In genomic region chr19:18044825-18045304, GRCh38 we compare ENCODE assay signal across 8 cellular contexts. TPM values are rescaled to one million over a fixed set of nuclear protein-coding genes. Genes with fewer than 3 reads are reported as not detected.
DNase-seq lines count a peak whose midpoint lies in the region; ATAC-seq, FAIRE-seq and TF ChIP-seq lines count a peak whose summit lies in the region.

No MANE protein-coding gene starts in this region.

- TF ChIP-seq EP300 in HepG2 (IDR thresholded peaks at IDR 0.05; ENCODE audit: low read depth in 2 of 2, low read length in 2 of 2) (no peak), HepG2 (CRISPR knock-in tag; IDR thresholded peaks at IDR 0.05; ENCODE audit: borderline replicate concordance) (no peak)

- H2AFZ ChIP-seq in HCT116 (ENCODE audit: low read depth, low read length, poor library complexity, severe bottlenecking) (no peak overlapping the region), HepG2 (ENCODE audit: low read length) (no peak overlapping the region)

- H3K36me3 ChIP-seq in HCT116 (ENCODE audit: control insufficient read depth in 1 of 2, insufficient read depth in 2 of 2, low read length in 2 of 2) (no peaks in the 10 kb centered on the region), HepG2 (replicated peaks in 1 of 2; ENCODE audit: control insufficient read depth in 1 of 2, insufficient read depth in 2 of 2, low read length in 2 of 2) (no peaks in the 10 kb centered on the region), BE2C (no peaks in the 10 kb centered on the region)

- TF ChIP-seq CTCF in GM10248 (IDR thresholded peaks at IDR 0.05; ENCODE audit: control extremely low read depth, extremely low read depth, low read depth, missing control alignments) (no peak), HCT116 (IDR thresholded peaks at IDR 0.05 in 2 of 3, conservative IDR thresholded peaks at IDR 0.05 in 1 of 3; ENCODE audit: borderline replicate concordance in 1 of 3, insufficient read depth in 1 of 3, low read depth in 2 of 3, low read length in 2 of 3) (no peak), VCaP (conservative IDR thresholded peaks at IDR 0.05) (no peak), HepG2 (CRISPR knock-in tag; IDR thresholded peaks at IDR 0.05) (no peak), BE2C (IDR thresholded peaks at IDR 0.05; ENCODE audit: low read depth, low read length) (no peak)

- POLR2A ChIA-PET in GM10248 (lab: Yijun Ruan, JAX) (interaction anchor here (0.6 to 1.1 kb wide), 5 partner anchors 21 to 589 kb away, joined by 3 to 6 read pairs (median 3); partner anchors contain the start of gene JUND), HCT116 (lab: Charles Lee) (interaction anchor here (0.6 kb wide), 1 partner anchor 537 kb away, joined by 3 read pairs; no protein-coding TSS in a partner anchor), HepG2 (lab: Yijun Ruan, JAX) (interaction anchor here (0.7 kb wide), 1 partner anchor 934 kb away, joined by 3 read pairs; no protein-coding TSS in a partner anchor)

- no peak for FAIRE-seq in HepG2 (lab: Jason Lieb, UNC)

- RAD21 ChIA-PET in HCT116 (lab: Charles Lee; ENCODE audit: low non-redundant PET in 1 of 2, low total read pairs in 2 of 2, uncharacterized antibody in 2 of 2, unreplicated experiment in 2 of 2) = no interaction called here

- no peaks in the 10 kb centered on the region; a peak in 1 of 4 replicates for H3K9me3 ChIP-seq in HCT116 (ENCODE audit: control insufficient read depth in 1 of 2, insufficient read depth in 1 of 2, low read depth in 1 of 2, low read length in 2 of 2)
- H3K9me3 ChIP-seq in HepG2 (ENCODE audit: low read length) = peaks cover 5% of the 10 kb centered on the region; the same call in 1 of the 2 replicates
- H3K9me3 ChIP-seq in BE2C = no peaks in the 10 kb centered on the region; the same call in 1 of the 2 replicates

- ATAC-seq in HCT116 (no peak), HepG2 (peak; percentile 64)

- H3K4me2 ChIP-seq in HCT116 (ENCODE audit: low read length) (peak overlapping the region; percentile 76; the same call in 1 of the 2 replicates), HepG2 (ENCODE audit: low read depth, low read length) (peak overlapping the region; percentile 85)

- no peak overlapping the region for H3K27ac ChIP-seq in HCT116 (ENCODE audit: low read depth, low read length)
- peak overlapping the region; percentile 49; the same call in 1 of the 2 replicates for H3K27ac ChIP-seq in VCaP
- H3K27ac ChIP-seq in HepG2 (ENCODE audit: extremely low read length, insufficient read depth, low read length) = no peak overlapping the region

- TF ChIP-seq RAD21 in HCT116 (IDR thresholded peaks at IDR 0.05; ENCODE audit: low read depth) (no peak), HepG2 (CRISPR knock-in tag; IDR thresholded peaks at IDR 0.05) (no peak)

- WGBS in HepG2 (ENCODE audit: low lambda C conversion rate) = 8% methylated on average over 8 of the region's 12 CpGs

- peaks cover 14 to 20% of the 10 kb centered on the region in 2 experiments for H3K4me1 ChIP-seq in HCT116 (ENCODE audit: control insufficient read depth in 1 of 2, insufficient read depth in 2 of 2, low read length in 2 of 2)
- peaks cover 22% of the 10 kb centered on the region for H3K4me1 ChIP-seq in HepG2 (ENCODE audit: insufficient read depth, low read length)
- no peaks in the 10 kb centered on the region for H3K4me1 ChIP-seq in BE2C

- no peaks in the 10 kb centered on the region for H3K9me2 ChIP-seq in HCT116 (ENCODE audit: insufficient read depth)

- DNase-seq in GM10248 (ENCODE audit: extremely low spot score) (peak; percentile 89), HCT116 (ENCODE audit: low read depth, low spot score) (no peak), MV-4-11 (lab: John Stamatoyannopoulos, UW) (peak; percentile 97), T47D (ENCODE audit: low read depth in 1 of 2, low spot score in 1 of 2) (peak; percentile 41 to 73), HepG2 (ENCODE audit: low spot score) (no peak), BE2C (no peak)
- DNase-seq in stimulated activated CD4-positive, alpha-beta T cell treated with anti-CD3 and anti-CD28 coated beads, Interleukin-4, amount 100 ng/mL, for 4 hours = peak; percentile 76 to 86

- no peak for TF ChIP-seq POLR2A in HCT116 (IDR thresholded peaks at IDR 0.05; ENCODE audit: borderline replicate concordance, extremely low read depth, insufficient read depth, insufficient read length)
- TF ChIP-seq POLR2A in HepG2 (IDR thresholded peaks at IDR 0.05; ENCODE audit: insufficient read depth in 1 of 2, low read depth in 2 of 2, low read length in 2 of 2) = no peak

- no peaks in the 10 kb centered on the region for H3K27me3 ChIP-seq in HCT116 (ENCODE audit: insufficient read depth, low read length)
- H3K27me3 ChIP-seq in HepG2 (ENCODE audit: control insufficient read depth in 1 of 2, insufficient read depth in 2 of 2, low read length in 2 of 2) = peaks cover 2 to 33% of the 10 kb centered on the region in 2 experiments; a peak in 2 of 5 replicates
- peaks cover 2% of the 10 kb centered on the region for H3K27me3 ChIP-seq in BE2C

- H4K20me1 ChIP-seq in HCT116 (ENCODE audit: insufficient read depth) (no peaks in the 10 kb centered on the region), HepG2 (ENCODE audit: insufficient read depth, low read length) (no peaks in the 10 kb centered on the region)

- intact Hi-C loops in HCT116 (cut with micrococcal nuclease) (no loop called here), HepG2 (cut with micrococcal nuclease; ENCODE audit: unreplicated experiment) (no loop called here)

- CTCF ChIA-PET in GM10248 (lab: Yijun Ruan, JAX) (interaction anchor here (0.7 to 2.3 kb wide), 11 partner anchors 13 to 123 kb away, joined by 3 to 10 read pairs (median 3); partner anchors contain the start of gene ARRDC2), HCT116 (lab: Charles Lee) (no interaction called here), HepG2 (lab: Yijun Ruan, JAX; ENCODE audit: low intra/inter-chr PET ratio, low total read pairs) (no interaction called here)

- H3K79me2 ChIP-seq in HCT116 (ENCODE audit: insufficient read depth, low read length) = no peaks in the 10 kb centered on the region
- no peaks in the 10 kb centered on the region for H3K79me2 ChIP-seq in HepG2 (ENCODE audit: insufficient read depth, low read length)

- H3K4me3 ChIP-seq in HCT116 (replicated peaks in 1 of 2; ENCODE audit: low read depth in 1 of 2, low read length in 2 of 2) = no peak overlapping the region
- H3K4me3 ChIP-seq in HepG2 (replicated peaks in 1 of 3; ENCODE audit: insufficient read depth in 1 of 3, low read depth in 2 of 3, low read length in 3 of 3) = peak overlapping the region; percentile 35 to 69 (median 68)
- H3K4me3 ChIP-seq in BE2C (ENCODE audit: low read depth, low read length) = no peak overlapping the region

- no TSS peak for BruUV-seq in HCT116 (replicated peaks; lab: Mats Ljungman, UMichigan)
- no TSS peak for BruUV-seq in HepG2 (replicated peaks; lab: Mats Ljungman, UMichigan)

- in situ Hi-C loops in T47D (cut with HindIII; ENCODE audit: low pct_unique_long_range_greater_than_20kb, low sequenced_read_pairs) = no loop called here
- in situ Hi-C loops in HepG2 (cut with HindIII; ENCODE audit: extremely low pct_ligation_motif_present, low pct_unique_long_range_greater_than_20kb) = no loop called here

- H3K9ac ChIP-seq in HCT116 (ENCODE audit: low read length) (no peak overlapping the region), HepG2 (ENCODE audit: insufficient read depth, low read depth, low read length) (peak overlapping the region; percentile 31; the same call in 1 of the 2 replicates)

RNA-seq across cellular contexts. Expression of gene ARRDC2, which starts 36.9 kb away (rescaled TPM):
- total RNA-seq in HCT116 (2021; ENCODE audit: unreplicated experiment) (36.5 TPM), HepG2 (2016; rRNA removed; fragmentation: Illumina TruSeq; extraction: Trizol) (1.7 and 2.1 TPM in 2 replicates)
- polyA plus RNA-seq in HCT116 (2012) = 19.2 and 25.3 TPM in 2 replicates
- total RNA-seq in HepG2 (2016; cell fraction: cytosol; rRNA removed; fragmentation: Illumina TruSeq; extraction: Trizol; ENCODE audit: low read depth) = 0.51 and 0.71 TPM in 2 replicates
- 1.5 and 2.6 TPM in 2 replicates for total RNA-seq in HepG2 (2016; cell fraction: insoluble cytoplasmic fraction; rRNA removed; fragmentation: Illumina TruSeq; extraction: Trizol)
- 1.7 TPM in 2 replicates for total RNA-seq in HepG2 (2016; cell fraction: membrane; rRNA removed; fragmentation: Illumina TruSeq; extraction: Trizol)
- 1.2 and 1.4 TPM in 2 replicates for total RNA-seq in HepG2 (2016; cell fraction: nucleus; rRNA removed; fragmentation: Illumina TruSeq; extraction: Trizol)
- polyA plus RNA-seq in HepG2 (2011; rRNA removed) = 3.4 and 4.3 TPM in 2 replicates
- 3.1 and 3.7 TPM in 2 replicates for polyA plus RNA-seq in HepG2 (2011; cell fraction: cytosol; rRNA removed)
- 10.9 and 11.3 TPM in 2 replicates for polyA plus RNA-seq in HepG2 (2011; cell fraction: nucleus; rRNA removed)
- polyA plus RNA-seq in HepG2 (2012) = 2.3 and 4.0 TPM in 2 replicates
- 0.66 and 0.83 TPM in 2 replicates for polyA plus RNA-seq in HepG2 (2016; cell fraction: cytosol; fragmentation: Illumina TruSeq; extraction: Trizol; ENCODE audit: low read depth)
- 2.1 and 2.3 TPM in 2 replicates for polyA plus RNA-seq in HepG2 (2016; cell fraction: insoluble cytoplasmic fraction; fragmentation: Illumina TruSeq; extraction: Trizol; ENCODE audit: low read depth)
- 1.2 and 1.6 TPM in 2 replicates for polyA plus RNA-seq in HepG2 (2016; cell fraction: membrane; fragmentation: Illumina TruSeq; extraction: Trizol; ENCODE audit: low read depth)
- 3.6 and 6.3 TPM in 2 replicates for polyA plus RNA-seq in HepG2 (2016; cell fraction: nucleus; fragmentation: Illumina TruSeq; extraction: Trizol; ENCODE audit: insufficient read depth, low read depth)
- 4.7 and 13.8 TPM in 2 replicates for polyA minus RNA-seq in HepG2 (2011; rRNA and poly(A)+ RNA removed; ENCODE audit: low replicate concordance)
- polyA minus RNA-seq in HepG2 (2011; cell fraction: cytosol; rRNA and poly(A)+ RNA removed) = 1.2 and 2.5 TPM in 2 replicates
- polyA minus RNA-seq in HepG2 (2011; cell fraction: nucleus; rRNA and poly(A)+ RNA removed) = 1.4 and 2.7 TPM in 2 replicates
- polyA plus RNA-seq in BE2C (2012; ENCODE audit: insufficient read depth, insufficient read length, low read depth) = 2.8 TPM

RNA-seq across cellular contexts. Expression of gene IL12RB1, which starts 41.9 kb away (rescaled TPM):
- total RNA-seq in HCT116 (2021; ENCODE audit: unreplicated experiment) = not detected
- polyA plus RNA-seq in HCT116 (2012) = not detected in 2 replicates
- total RNA-seq in HepG2 (2016; rRNA removed; fragmentation: Illumina TruSeq; extraction: Trizol) = 0.04 TPM in 1 of 2 replicates, not detected in the other
- total RNA-seq in HepG2 (2016; cell fraction: cytosol; rRNA removed; fragmentation: Illumina TruSeq; extraction: Trizol; ENCODE audit: low read depth) = not detected in 2 replicates
- 0.09 TPM in 1 of 2 replicates, not detected in the other for total RNA-seq in HepG2 (2016; cell fraction: insoluble cytoplasmic fraction; rRNA removed; fragmentation: Illumina TruSeq; extraction: Trizol)
- total RNA-seq in HepG2 (2016; cell fraction: membrane; rRNA removed; fragmentation: Illumina TruSeq; extraction: Trizol) = 0.12 TPM in 1 of 2 replicates, not detected in the other
- total RNA-seq in HepG2 (2016; cell fraction: nucleus; rRNA removed; fragmentation: Illumina TruSeq; extraction: Trizol) = not detected in 2 replicates
- polyA plus RNA-seq in HepG2 (2011; rRNA removed) = 0.03 and 0.13 TPM in 2 replicates
- 0.10 and 0.19 TPM in 2 replicates for polyA plus RNA-seq in HepG2 (2011; cell fraction: cytosol; rRNA removed)
- polyA plus RNA-seq in HepG2 (2011; cell fraction: nucleus; rRNA removed) = 0.27 and 0.35 TPM in 2 replicates
- 0.12 TPM in 1 of 2 replicates, not detected in the other for polyA plus RNA-seq in HepG2 (2012)
- polyA plus RNA-seq in HepG2 (2016; cell fraction: cytosol; fragmentation: Illumina TruSeq; extraction: Trizol; ENCODE audit: low read depth) = not detected in 2 replicates
- polyA plus RNA-seq in HepG2 (2016; cell fraction: insoluble cytoplasmic fraction; fragmentation: Illumina TruSeq; extraction: Trizol; ENCODE audit: low read depth) = not detected in 2 replicates
- 0.09 TPM in 1 of 2 replicates, not detected in the other for polyA plus RNA-seq in HepG2 (2016; cell fraction: membrane; fragmentation: Illumina TruSeq; extraction: Trizol; ENCODE audit: low read depth)
- 0.20 TPM in 1 of 2 replicates, not detected in the other for polyA plus RNA-seq in HepG2 (2016; cell fraction: nucleus; fragmentation: Illumina TruSeq; extraction: Trizol; ENCODE audit: insufficient read depth, low read depth)
- 0.12 and 0.36 TPM in 2 replicates for polyA minus RNA-seq in HepG2 (2011; rRNA and poly(A)+ RNA removed; ENCODE audit: low replicate concordance)
- polyA minus RNA-seq in HepG2 (2011; cell fraction: cytosol; rRNA and poly(A)+ RNA removed) = not detected in 2 replicates
- polyA minus RNA-seq in HepG2 (2011; cell fraction: nucleus; rRNA and poly(A)+ RNA removed) = not detected in 2 replicates
- not detected for polyA plus RNA-seq in BE2C (2012; ENCODE audit: insufficient read depth, insufficient read length, low read depth)

RNA-seq across cellular contexts. Expression of gene MAST3, which starts 52.7 kb away (rescaled TPM):
- total RNA-seq in HCT116 (2021; ENCODE audit: unreplicated experiment) (14.2 TPM), HepG2 (2016; rRNA removed; fragmentation: Illumina TruSeq; extraction: Trizol) (4.1 and 4.5 TPM in 2 replicates)
- polyA plus RNA-seq in HCT116 (2012) = 7.0 and 7.2 TPM in 2 replicates
- total RNA-seq in HepG2 (2016; cell fraction: cytosol; rRNA removed; fragmentation: Illumina TruSeq; extraction: Trizol; ENCODE audit: low read depth) = 1.9 and 2.8 TPM in 2 replicates
- 3.6 and 4.1 TPM in 2 replicates for total RNA-seq in HepG2 (2016; cell fraction: insoluble cytoplasmic fraction; rRNA removed; fragmentation: Illumina TruSeq; extraction: Trizol)
- total RNA-seq in HepG2 (2016; cell fraction: membrane; rRNA removed; fragmentation: Illumina TruSeq; extraction: Trizol) = 4.4 and 5.1 TPM in 2 replicates
- 5.3 and 7.5 TPM in 2 replicates for total RNA-seq in HepG2 (2016; cell fraction: nucleus; rRNA removed; fragmentation: Illumina TruSeq; extraction: Trizol)
- 4.6 and 6.0 TPM in 2 replicates for polyA plus RNA-seq in HepG2 (2011; rRNA removed)
- 2.0 and 2.4 TPM in 2 replicates for polyA plus RNA-seq in HepG2 (2011; cell fraction: cytosol; rRNA removed)
- polyA plus RNA-seq in HepG2 (2011; cell fraction: nucleus; rRNA removed) = 18.7 and 20.6 TPM in 2 replicates
- 5.2 and 6.4 TPM in 2 replicates for polyA plus RNA-seq in HepG2 (2012)
- polyA plus RNA-seq in HepG2 (2016; cell fraction: cytosol; fragmentation: Illumina TruSeq; extraction: Trizol; ENCODE audit: low read depth) = 1.0 and 1.1 TPM in 2 replicates
- 4.1 and 5.8 TPM in 2 replicates for polyA plus RNA-seq in HepG2 (2016; cell fraction: insoluble cytoplasmic fraction; fragmentation: Illumina TruSeq; extraction: Trizol; ENCODE audit: low read depth)
- 2.0 and 2.2 TPM in 2 replicates for polyA plus RNA-seq in HepG2 (2016; cell fraction: membrane; fragmentation: Illumina TruSeq; extraction: Trizol; ENCODE audit: low read depth)
- 22.7 and 26.8 TPM in 2 replicates for polyA plus RNA-seq in HepG2 (2016; cell fraction: nucleus; fragmentation: Illumina TruSeq; extraction: Trizol; ENCODE audit: insufficient read depth, low read depth)
- polyA minus RNA-seq in HepG2 (2011; rRNA and poly(A)+ RNA removed; ENCODE audit: low replicate concordance) = 3.2 and 9.3 TPM in 2 replicates
- polyA minus RNA-seq in HepG2 (2011; cell fraction: cytosol; rRNA and poly(A)+ RNA removed) = 6.7 and 7.6 TPM in 2 replicates
- 7.3 and 8.5 TPM in 2 replicates for polyA minus RNA-seq in HepG2 (2011; cell fraction: nucleus; rRNA and poly(A)+ RNA removed)
- polyA plus RNA-seq in BE2C (2012; ENCODE audit: insufficient read depth, insufficient read length, low read depth) = 3.7 TPM

Comparison
In these comparisons a context has a peak if more than half of its experiments do, and no peak if none do; other contexts are left out.
1. DNase-seq: peak in GM10248 (single experiment), MV-4-11 (single experiment), T47D (2 of 2) and stimulated activated CD4-positive, alpha-beta T cell treated with anti-CD3 and anti-CD28 coated beads, Interleukin-4, amount 100 ng/mL, for 4 hours (2 of 2); none in HCT116 (single experiment), HepG2 (single experiment) and BE2C (single experiment).
2. H3K4me3 ChIP-seq: peak in HepG2 (3 of 3); none in HCT116 (0 of 2) and BE2C (single experiment).
3. RNA of gene ARRDC2, which starts 36.9 kb away (total RNA-seq): 36.5 TPM in HCT116 (single experiment); 0.51 to 2.6 TPM in HepG2; every median in the first group is over 10 times any median in the second.